ENCODE assay signal across 1 cellular context in genomic region chr1:61174060-61174788, GRCh38.
TF ChIP-seq lines count a peak whose summit lies in the region.

No MANE protein-coding gene starts in this region.

TF ChIP-seq in GM23338, 12 proteins besides CTCF, POLR2A, EP300 and RAD21 (continued from another document):
- TF ChIP-seq ZNF462 (CRISPR knock-in tag; IDR thresholded peaks at IDR 0.05): no peak
- no peak for TF ChIP-seq ZNF331 (CRISPR knock-in tag; IDR thresholded peaks at IDR 0.05; ENCODE audit: low read depth)
- no peak for TF ChIP-seq JUNB (IDR thresholded peaks at IDR 0.05; ENCODE audit: unreplicated experiment)
- no peak for TF ChIP-seq NANOG (IDR thresholded peaks at IDR 0.05; ENCODE audit: borderline replicate concordance)
- TF ChIP-seq EZH2phosphoT487 (IDR thresholded peaks at IDR 0.05; ENCODE audit: unreplicated experiment): no peak
- TF ChIP-seq EZH2 (IDR thresholded peaks at IDR 0.05; ENCODE audit: low read depth, unreplicated experiment): no peak
- no peak for TF ChIP-seq ETS1 (IDR thresholded peaks at IDR 0.05)
- no peak for TF ChIP-seq POLR2AphosphoS5 (IDR thresholded peaks at IDR 0.05; ENCODE audit: low read depth)
- no peak for TF ChIP-seq STAT1 (IDR thresholded peaks at IDR 0.05; ENCODE audit: unreplicated experiment)
